Comparison of ENCODE assay signal across 12 cellular contexts in genomic region chr4:38490753-38491446, GRCh38.
DNase-seq lines count a peak whose midpoint lies in the region; TF ChIP-seq lines count a peak whose summit lies in the region.
"Had no signal": no experiment of that assay in that cellular context is flagged by ENCODE, and none has a peak within 500 bp of the region (broad histone marks: within the 10 kb centered on the region; RNA-seq: fewer than 3 reads in every experiment).

No MANE protein-coding gene starts in this region.

- peak overlapping the region; percentile 37 for H3K4me3 ChIP-seq in neural progenitor cell
- H3K4me3 ChIP-seq: tibial nerve had no signal

- no peaks in the 10 kb centered on the region for H3K27me3 ChIP-seq in neural progenitor cell
- H3K27me3 ChIP-seq: tibial nerve had no signal

- H3F3A ChIP-seq in neural progenitor cell (ENCODE audit: low read depth) = peaks cover 49% of the 10 kb centered on the region

- H3K27ac Mint-ChIP-seq in endothelial cell (ENCODE audit: unreplicated experiment) (peak overlapping the region; percentile 86), neural progenitor cell (peak overlapping the region; percentile 99)
- H3K27ac Mint-ChIP-seq: activated T-helper 2 cell treated with anti-CD3 and anti-CD28 coated beads, Interferon-gamma antibody, Interleukin-2, Interleukin-4, amounts not matched to agents 10 μg/mL and 5 μg/mL and 100 μg/mL, durations not matched to agents 14 hours and 24 hours and 36 hours; B cell had no signal

- no peaks in the 10 kb centered on the region for H3K36me3 Mint-ChIP-seq in endothelial cell (ENCODE audit: low read depth, unreplicated experiment)
- no peaks in the 10 kb centered on the region for H3K36me3 Mint-ChIP-seq in neural progenitor cell

- TF ChIP-seq CTCF in endothelial cell (IDR thresholded peaks at IDR 0.05; ENCODE audit: unreplicated experiment) (no peak), neural progenitor cell (IDR thresholded peaks at IDR 0.05) (no peak)

- no peak overlapping the region for H2AFZ ChIP-seq in neural progenitor cell (replicated peaks)

- H4K20me1 ChIP-seq in neural progenitor cell (ENCODE audit: low read depth) = no peaks in the 10 kb centered on the region

- DNase-seq in COLO829 (ENCODE audit: low spot score) = peak; percentile 2
- DNase-seq in HuH-7 (ENCODE audit: low spot score) = peak; percentile 42
- DNase-seq in endothelial cell (ENCODE audit: low spot score) = no peak
- no peak for DNase-seq in neural progenitor cell (ENCODE audit: low spot score)
- no peak for DNase-seq in NCI-H446 (lab: John Stamatoyannopoulos, UW)
- DNase-seq in GM03348 (ENCODE audit: low spot score) = no peak
- DNase-seq in OCI-M1 (lab: John Stamatoyannopoulos, UW) = no peak
- DNase-seq: cortex of kidney, occipital lobe had no signal

- H3K4me2 ChIP-seq in neural progenitor cell = peak overlapping the region; percentile 69

- no peaks in the 10 kb centered on the region for H3K9me3 ChIP-seq in neural progenitor cell (ENCODE audit: low read depth)
- H3K9me3 ChIP-seq: tibial nerve had no signal

- H3K4me1 Mint-ChIP-seq in endothelial cell (ENCODE audit: unreplicated experiment) (peaks cover 20% of the 10 kb centered on the region), neural progenitor cell (peaks cover 71% of the 10 kb centered on the region)
- H3K4me1 Mint-ChIP-seq: B cell had no signal

- no peaks in the 10 kb centered on the region for H3K79me2 ChIP-seq in neural progenitor cell (ENCODE audit: low read depth)

- no peak overlapping the region for H3K9ac ChIP-seq in neural progenitor cell

- H3K4me1 ChIP-seq in neural progenitor cell = peaks cover 65% of the 10 kb centered on the region

- H3K9me3 Mint-ChIP-seq in endothelial cell (ENCODE audit: unreplicated experiment) = no peaks in the 10 kb centered on the region
- no peaks in the 10 kb centered on the region for H3K9me3 Mint-ChIP-seq in neural progenitor cell
- H3K9me3 Mint-ChIP-seq: activated T-helper 2 cell treated with anti-CD3 and anti-CD28 coated beads, Interferon-gamma antibody, Interleukin-2, Interleukin-4, amounts not matched to agents 10 μg/mL and 5 μg/mL and 100 μg/mL, durations not matched to agents 14 hours and 24 hours and 36 hours had no signal

- H3K27ac ChIP-seq in neural progenitor cell = peak overlapping the region; percentile 98

- H3K4me3 Mint-ChIP-seq in endothelial cell (ENCODE audit: unreplicated experiment) (no peak overlapping the region), neural progenitor cell (no peak overlapping the region)
- H3K4me3 Mint-ChIP-seq: B cell had no signal

- H3K27me3 Mint-ChIP-seq in endothelial cell (ENCODE audit: unreplicated experiment) (peaks cover 1% of the 10 kb centered on the region), neural progenitor cell (ENCODE audit: insufficient read depth, low read depth) (peaks cover 6% of the 10 kb centered on the region)

- H3K36me3 ChIP-seq in neural progenitor cell = no peaks in the 10 kb centered on the region
- H3K36me3 ChIP-seq: tibial nerve had no signal

Comparison
In these comparisons a context has a peak if more than half of its experiments do, and no peak if none do; other contexts are left out.
1. DNase-seq: peak in COLO829 (single experiment) and HuH-7 (single experiment); none in endothelial cell (single experiment), neural progenitor cell (single experiment), NCI-H446 (0 of 2), GM03348 (single experiment) and OCI-M1 (single experiment).